In genomic region chr3:50345008-50345407, GRCh38 we compare ENCODE assay signal across 1 cellular context.
TF ChIP-seq lines count a peak whose summit lies in the region.

No MANE protein-coding gene starts in this region.

TF ChIP-seq in endothelial cell of umbilical vein, 7 proteins besides CTCF, POLR2A, EP300 and RAD21:
- TF ChIP-seq FOS (IDR thresholded peaks at IDR 0.05; ENCODE audit: borderline replicate concordance, insufficient read depth, low read length) (no peak), POLR2AphosphoS5 (IDR thresholded peaks at IDR 0.05; ENCODE audit: insufficient read depth, low read depth, low read length) (no peak), JUN (IDR thresholded peaks at IDR 0.05; ENCODE audit: borderline replicate concordance, insufficient read depth, insufficient read length, low read depth) (no peak), GATA2 (IDR thresholded peaks at IDR 0.05; ENCODE audit: insufficient read depth, insufficient read length, low read depth, low read length) (no peak), MYC (IDR thresholded peaks at IDR 0.05; ENCODE audit: low read depth, low read length) (no peak), EZH2 (IDR thresholded peaks at IDR 0.05; ENCODE audit: borderline replicate concordance, low read depth, low read length, severe bottlenecking) (no peak)
- TF ChIP-seq, protein P1, sequence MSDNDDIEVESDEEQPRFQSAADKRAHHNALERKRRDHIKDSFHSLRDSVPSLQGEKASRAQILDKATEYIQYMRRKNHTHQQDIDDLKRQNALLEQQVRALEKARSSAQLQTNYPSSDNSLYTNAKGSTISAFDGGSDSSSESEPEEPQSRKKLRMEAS (IDR thresholded peaks at IDR 0.05; ENCODE audit: insufficient read depth, insufficient read length), result no peak
